8 cellular contexts compared by ENCODE assay signal in genomic region chr1:165392634-165393571, GRCh38. TPM values are rescaled to one million over a fixed set of nuclear protein-coding genes. Genes with fewer than 3 reads are reported as not detected.
DNase-seq lines count a peak whose midpoint lies in the region; ATAC-seq and TF ChIP-seq lines count a peak whose summit lies in the region.

No MANE protein-coding gene starts in this region.

- CTCF ChIA-PET in activated B cell treated with CpG ODN at 0.5 μM for 24 hours (lab: Charles Lee), result interaction anchor here (0.6 to 7.1 kb wide), 18 partner anchors 8 to 1088 kb away, joined by 3 to 96 read pairs (median 4); partner anchors contain the start of gene MGST3

- H3K4me1 Mint-ChIP-seq in activated B cell treated with CpG ODN at 0.5 μM for 24 hours, result peaks cover 15% of the 10 kb centered on the region

- ATAC-seq in GM18907 (IDR thresholded peaks at IDR 0.05; ENCODE audit: unreplicated experiment), result peak; percentile 99
- peak; percentile 98 for ATAC-seq in HG03139 (IDR thresholded peaks at IDR 0.05; ENCODE audit: unreplicated experiment)
- ATAC-seq in activated B cell treated with CpG ODN at 0.5 μM for 24 hours (ENCODE audit: low read depth), result peak; percentile 99

- intact Hi-C loops in activated B cell treated with CpG ODN at 0.5 μM for 24 hours (cut with micrococcal nuclease), result loop anchor here (1.0 to 2.0 kb wide), 10 partner anchors 26 to 1086 kb away; partner anchors contain the start of genes ALDH9A1, MGST3, TMCO1 and UCK2

- peaks cover 58% of the 10 kb centered on the region for H3K27me3 Mint-ChIP-seq in activated B cell treated with CpG ODN at 0.5 μM for 24 hours

- no peak overlapping the region for H3K4me3 ChIP-seq in cardiac fibroblast (replicated peaks in 1 of 2; ENCODE audit: low read depth in 2 of 2, low read length in 2 of 2)

- H3K9me3 Mint-ChIP-seq in activated B cell treated with CpG ODN at 0.5 μM for 24 hours, result no peaks in the 10 kb centered on the region

- H3K36me3 Mint-ChIP-seq in activated B cell treated with CpG ODN at 0.5 μM for 24 hours (ENCODE audit: low read depth), result peaks cover 2% of the 10 kb centered on the region

- POLR2A ChIA-PET in activated B cell treated with CpG ODN at 0.5 μM for 24 hours (lab: Charles Lee), result interaction anchor here (0.7 to 1.4 kb wide), 3 partner anchors 200 to 376 kb away, joined by 3 to 5 read pairs (median 3); partner anchors contain the start of genes ALDH9A1 and TMCO1

- TF ChIP-seq CTCF in activated B cell treated with CpG ODN at 0.5 μM for 24 hours (IDR thresholded peaks at IDR 0.05) (peak; percentile 57), cardiac fibroblast (IDR thresholded peaks at IDR 0.05; ENCODE audit: low read depth, low read length) (peak; percentile 90)

- peak overlapping the region; percentile 42 for H3K4me3 Mint-ChIP-seq in activated B cell treated with CpG ODN at 0.5 μM for 24 hours

- peak; percentile 97 for DNase-seq in AG20443 (ENCODE audit: low spot score)
- DNase-seq in NCI-H2196 (lab: John Stamatoyannopoulos, UW; ENCODE audit: unreplicated experiment), result peak; percentile 78
- peak; percentile 88 for DNase-seq in activated B cell treated with CpG ODN at 0.5 μM for 24 hours
- peak; percentile 89 to 90 for DNase-seq in cardiac fibroblast (ENCODE audit: low read depth in 2 of 2)
- DNase-seq in kidney glomerular epithelial cell (lab: John Stamatoyannopoulos, UW), result peak; percentile 80
- peak; percentile 85 for DNase-seq in stimulated activated CD4-positive, alpha-beta T cell treated with anti-CD3 and anti-CD28 coated beads, Interleukin-1b, Interleukin-23, amount 100 ng/mL, for 48 hours

- H3K27ac Mint-ChIP-seq in activated B cell treated with CpG ODN at 0.5 μM for 24 hours, result peak overlapping the region; percentile 77

RNA-seq across cellular contexts. Expression of gene LMX1A, which starts 36.4 kb away (rescaled TPM):
- not detected in 2 replicates for total RNA-seq in activated B cell treated with CpG ODN at 0.5 μM for 24 hours

RNA-seq across cellular contexts. Expression of gene RXRG, which starts 52.0 kb away (rescaled TPM):
- total RNA-seq in activated B cell treated with CpG ODN at 0.5 μM for 24 hours, result not detected in 2 replicates
